In genomic region chr11:114182471-114182968, GRCh38 we compare ENCODE assay signal across 11 cellular contexts.
DNase-seq lines count a peak whose midpoint lies in the region; ATAC-seq and TF ChIP-seq lines count a peak whose summit lies in the region.
"Had no signal": no experiment of that assay in that cellular context is flagged by ENCODE, and none has a peak within 500 bp of the region (broad histone marks: within the 10 kb centered on the region; RNA-seq: fewer than 3 reads in every experiment).

No MANE protein-coding gene starts in this region.

- H3K9me3 Mint-ChIP-seq in activated B cell treated with CpG ODN at 0.5 μM for 24 hours (no peaks in the 10 kb centered on the region), nephron progenitor cell (peaks cover 14% of the 10 kb centered on the region)
- H3K9me3 Mint-ChIP-seq in stimulated activated naive CD8-positive, alpha-beta T cell treated with anti-CD3 and anti-CD28 coated beads, Interleukin-15, amount 100 ng/mL, for 72 hours, result no peaks in the 10 kb centered on the region

- H3K27ac ChIP-seq in HEK293 (ENCODE audit: extremely low read depth, low read depth, low read length), result no peak overlapping the region
- H3K27ac ChIP-seq in gastroesophageal sphincter, result peak overlapping the region; percentile 91 to 100 (median 98)
- H3K27ac ChIP-seq: colonic mucosa, SK-N-MC had no signal

- no peak for TF ChIP-seq POLR2A in gastroesophageal sphincter (IDR thresholded peaks at IDR 0.05)

- CTCF ChIA-PET in HEK293 (lab: Yijun Ruan, JAX) (interaction anchor here (0.7 to 7.3 kb wide), 4 partner anchors 9 to 146 kb away, joined by 3 to 51 read pairs (median 13); no protein-coding TSS in a partner anchor), activated B cell treated with CpG ODN at 0.5 μM for 24 hours (lab: Charles Lee) (interaction anchor here (3.8 kb wide), 2 partner anchors 78 to 189 kb away, joined by 16 to 21 read pairs; no protein-coding TSS in a partner anchor)

- H3K4me1 Mint-ChIP-seq in activated B cell treated with CpG ODN at 0.5 μM for 24 hours (peaks cover 90% of the 10 kb centered on the region), nephron progenitor cell (peaks cover 59% of the 10 kb centered on the region)
- peaks cover 68% of the 10 kb centered on the region for H3K4me1 Mint-ChIP-seq in stimulated activated naive CD8-positive, alpha-beta T cell treated with anti-CD3 and anti-CD28 coated beads, Interleukin-15, amount 100 ng/mL, for 72 hours

- TF ChIP-seq EP300 in gastroesophageal sphincter (IDR thresholded peaks at IDR 0.05), result no peak

- H3K4me3 ChIP-seq in HEK293 (ENCODE audit: low read depth, low read length) (no peak overlapping the region), gastroesophageal sphincter (peak overlapping the region in 1 of 2 donors; percentile 7)
- H3K4me3 ChIP-seq: colonic mucosa, SK-N-MC had no signal

- peaks cover 0 to 8% of the 10 kb centered on the region in 2 experiments; a peak in 1 of 3 replicates for H3K36me3 ChIP-seq in HEK293 (ENCODE audit: control insufficient read depth in 2 of 2, insufficient read depth in 1 of 2, low read length in 2 of 2)
- peaks cover 0 to 45% of the 10 kb centered on the region in 2 donors for H3K36me3 ChIP-seq in gastroesophageal sphincter
- H3K36me3 ChIP-seq: colonic mucosa had no signal

- peak overlapping the region; percentile 69 for H3K27ac Mint-ChIP-seq in activated B cell treated with CpG ODN at 0.5 μM for 24 hours
- H3K27ac Mint-ChIP-seq in stimulated activated naive CD8-positive, alpha-beta T cell treated with anti-CD3 and anti-CD28 coated beads, Interleukin-15, amount 100 ng/mL, for 72 hours, result peak overlapping the region; percentile 79 to 94
- H3K27ac Mint-ChIP-seq in nephron progenitor cell, result no peak overlapping the region

- intact Hi-C loops in activated B cell treated with CpG ODN at 0.5 μM for 24 hours (cut with micrococcal nuclease), result no loop called here

- TF ChIP-seq CTCF in HEK293 (tag by site-specific recombination; IDR thresholded peaks at IDR 0.05) (no peak), activated B cell treated with CpG ODN at 0.5 μM for 24 hours (IDR thresholded peaks at IDR 0.05) (no peak), gastroesophageal sphincter (IDR thresholded peaks at IDR 0.05) (no peak), nephron progenitor cell (IDR thresholded peaks at IDR 0.05) (no peak)

- no peaks in the 10 kb centered on the region for H3K9me3 ChIP-seq in HEK293 (ENCODE audit: control insufficient read depth, insufficient read depth, low read depth, low read length)
- no peaks in the 10 kb centered on the region for H3K9me3 ChIP-seq in gastroesophageal sphincter
- H3K9me3 ChIP-seq: colonic mucosa had no signal

- no peak for DNase-seq in activated B cell treated with CpG ODN at 0.5 μM for 24 hours
- DNase-seq in stimulated activated naive CD8-positive, alpha-beta T cell treated with anti-CD3 and anti-CD28 coated beads, Interleukin-15, amount 100 ng/mL, for 72 hours, result no peak
- no peak for DNase-seq in activated gamma-delta T cell treated with Interleukin-2 at 50 U/mL for 16 hours
- DNase-seq in activated CD4-positive, CD25-positive, alpha-beta regulatory T cell treated with anti-CD3 and anti-CD28 coated beads, Interleukin-2, amount 50 U/mL, for 72 hours, result no peak
- no peak for DNase-seq in NCI-H2107 treated with DMSO at 0.1 percent for 48 hours (lab: John Stamatoyannopoulos, UW; ENCODE audit: unreplicated experiment)
- DNase-seq in nephron progenitor cell, result no peak
- DNase-seq: colonic mucosa, DMS153 had no signal

- H3K27me3 Mint-ChIP-seq in activated B cell treated with CpG ODN at 0.5 μM for 24 hours (no peaks in the 10 kb centered on the region), nephron progenitor cell (ENCODE audit: low read depth, poor library complexity) (peaks cover 7% of the 10 kb centered on the region)
- no peaks in the 10 kb centered on the region for H3K27me3 Mint-ChIP-seq in stimulated activated naive CD8-positive, alpha-beta T cell treated with anti-CD3 and anti-CD28 coated beads, Interleukin-15, amount 100 ng/mL, for 72 hours

- H3K27me3 ChIP-seq in gastroesophageal sphincter, result no peaks in the 10 kb centered on the region
- H3K27me3 ChIP-seq: colonic mucosa had no signal

- WGBS in gastroesophageal sphincter (ENCODE audit: low coverage in 1 of 2), 2 donors, result 83 to 85% methylated on average over 10 of the region's 10 CpGs

- H3K36me3 Mint-ChIP-seq in activated B cell treated with CpG ODN at 0.5 μM for 24 hours (ENCODE audit: low read depth) (no peaks in the 10 kb centered on the region), nephron progenitor cell (ENCODE audit: low read depth) (peaks cover 27% of the 10 kb centered on the region)

- no peak for ATAC-seq in activated B cell treated with CpG ODN at 0.5 μM for 24 hours (ENCODE audit: low read depth)
- ATAC-seq in gastroesophageal sphincter, result no peak
- ATAC-seq in stimulated activated naive CD8-positive, alpha-beta T cell treated with anti-CD3 and anti-CD28 coated beads, Interleukin-15, amount 100 ng/mL, for 72 hours, result no peak

- H3K4me3 Mint-ChIP-seq in activated B cell treated with CpG ODN at 0.5 μM for 24 hours (no peak overlapping the region), nephron progenitor cell (no peak overlapping the region)
- peak overlapping the region; percentile 14 to 31 for H3K4me3 Mint-ChIP-seq in stimulated activated naive CD8-positive, alpha-beta T cell treated with anti-CD3 and anti-CD28 coated beads, Interleukin-15, amount 100 ng/mL, for 72 hours

- H3K4me1 ChIP-seq in HEK293 (ENCODE audit: control insufficient read depth, insufficient read depth, low read length) (no peaks in the 10 kb centered on the region; the same call in 1 of the 2 replicates), gastroesophageal sphincter (peaks cover 19 to 96% (median 47%) of the 10 kb centered on the region in 3 donors)

- POLR2A ChIA-PET in HEK293 (lab: Yijun Ruan, JAX), result interaction anchor here (1.2 kb wide), 1 partner anchor 14 kb away, joined by 3 read pairs; no protein-coding TSS in a partner anchor
- POLR2A ChIA-PET in activated B cell treated with CpG ODN at 0.5 μM for 24 hours (lab: Charles Lee), result interaction anchor here (1.8 kb wide), 1 partner anchor 205 kb away, joined by 4 read pairs; no protein-coding TSS in a partner anchor

TF ChIP-seq in HEK293, 187 proteins besides CTCF, POLR2A, EP300 and RAD21:
- TF ChIP-seq ATF2 (tag by site-specific recombination; IDR thresholded peaks at IDR 0.05; ENCODE audit: low read depth) (peak; percentile 76), ZNF629 (tag by site-specific recombination; IDR thresholded peaks at IDR 0.05) (peak; percentile 63; the same call in 1 of the 2 replicates), ZBTB21 (tag by site-specific recombination; IDR thresholded peaks at IDR 0.05) (peak; percentile 55; the same call in 1 of the 2 replicates), ELK4 (IDR thresholded peaks at IDR 0.05; ENCODE audit: borderline replicate concordance, low read depth, low read length) (no peak)

Comparison
In these comparisons a context has a peak if more than half of its experiments do, and no peak if none do; other contexts are left out.
1. H3K4me3 Mint-ChIP-seq: peak in stimulated activated naive CD8-positive, alpha-beta T cell treated with anti-CD3 and anti-CD28 coated beads, Interleukin-15, amount 100 ng/mL, for 72 hours (2 of 2); none in activated B cell treated with CpG ODN at 0.5 μM for 24 hours (single experiment) and nephron progenitor cell (single experiment).